ENCODE assay signal across 1 cellular context in the genomic region with DNA sequence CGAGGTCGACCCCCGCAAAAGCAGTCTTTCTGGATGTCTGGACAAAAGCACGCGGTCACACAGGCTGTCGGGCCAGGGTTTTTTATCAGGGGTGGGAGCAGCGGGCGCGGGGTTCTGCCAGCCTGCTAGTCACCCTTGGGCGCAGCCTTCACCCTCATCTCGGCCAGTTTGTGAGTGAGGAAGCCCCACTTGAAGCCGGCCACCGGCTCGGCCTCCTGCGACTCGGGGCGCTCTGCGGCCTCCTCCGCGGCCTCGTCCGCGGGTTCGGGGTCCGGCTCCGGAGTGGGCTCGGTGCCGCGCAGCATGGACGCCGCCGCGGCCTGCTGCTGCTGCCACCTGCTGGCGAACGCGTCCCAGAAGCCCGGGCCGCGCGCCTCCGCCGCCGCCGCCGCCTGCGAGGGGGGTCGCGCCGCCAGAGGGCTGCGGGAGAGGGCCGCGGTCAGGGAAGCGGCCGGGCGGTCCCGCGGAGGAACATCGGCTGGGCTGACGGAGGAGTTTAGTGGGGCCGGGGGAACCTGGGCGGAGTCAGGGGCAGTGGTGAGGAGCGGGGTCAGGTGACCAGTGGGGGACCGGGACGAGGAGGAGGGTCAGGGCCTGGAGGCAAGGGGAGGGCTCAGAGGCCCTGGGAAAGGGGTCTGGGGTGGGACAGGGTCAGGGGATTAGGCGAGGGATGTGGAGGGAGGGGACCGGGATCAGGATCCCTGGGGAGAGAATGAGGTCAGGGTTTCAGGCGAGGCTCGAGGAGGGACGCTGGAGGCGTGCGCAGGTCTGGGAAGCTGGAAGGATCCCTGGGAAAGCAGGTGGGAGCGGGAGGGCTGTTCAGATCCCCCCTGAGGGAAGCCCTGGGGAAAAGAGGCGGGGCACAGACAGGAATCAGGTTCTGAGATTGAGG.
A peak's percentile ranks its signal among the peaks of the same experiment; 100 is the strongest.
TF ChIP-seq lines count a peak whose summit lies in the region.

No MANE protein-coding gene starts in this region.

TF ChIP-seq in K562, 482 proteins besides CTCF, POLR2A, EP300 and RAD21 (continued from another document):
- TF ChIP-seq, protein P1, sequence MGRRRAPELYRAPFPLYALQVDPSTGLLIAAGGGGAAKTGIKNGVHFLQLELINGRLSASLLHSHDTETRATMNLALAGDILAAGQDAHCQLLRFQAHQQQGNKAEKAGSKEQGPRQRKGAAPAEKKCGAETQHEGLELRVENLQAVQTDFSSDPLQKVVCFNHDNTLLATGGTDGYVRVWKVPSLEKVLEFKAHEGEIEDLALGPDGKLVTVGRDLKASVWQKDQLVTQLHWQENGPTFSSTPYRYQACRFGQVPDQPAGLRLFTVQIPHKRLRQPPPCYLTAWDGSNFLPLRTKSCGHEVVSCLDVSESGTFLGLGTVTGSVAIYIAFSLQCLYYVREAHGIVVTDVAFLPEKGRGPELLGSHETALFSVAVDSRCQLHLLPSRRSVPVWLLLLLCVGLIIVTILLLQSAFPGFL (CRISPR knock-in tag; IDR thresholded peaks at IDR 0.05), result peak; percentile 92; the same call in 1 of the 2 replicates
- TF ChIP-seq ERF (CRISPR knock-in tag; IDR thresholded peaks at IDR 0.05) (peak; percentile 83), HIVEP1 (CRISPR knock-in tag; IDR thresholded peaks at IDR 0.05) (no peak), FOXO4 (CRISPR knock-in tag; IDR thresholded peaks at IDR 0.05) (no peak), ZNF76 (CRISPR knock-in tag; IDR thresholded peaks at IDR 0.05; ENCODE audit: borderline replicate concordance) (no peak), USF2 (CRISPR knock-in tag; IDR thresholded peaks at IDR 0.05) (peak; percentile 79), ZNF197 (CRISPR knock-in tag; IDR thresholded peaks at IDR 0.05; ENCODE audit: low read depth) (no peak), CBX1 (IDR thresholded peaks at IDR 0.05; ENCODE audit: low read depth) (0 out of 2 replicates have a peak, but pooled peaks have one; percentile 70), STAT5A (IDR thresholded peaks at IDR 0.05; ENCODE audit: borderline replicate concordance, low read length) (no peak), ZNF589 (CRISPR knock-in tag; IDR thresholded peaks at IDR 0.05; ENCODE audit: low read depth) (0 out of 2 replicates have a peak, but pooled peaks have one; percentile 51), BCL6 (CRISPR knock-in tag; IDR thresholded peaks at IDR 0.05) (no peak), CC2D1A (IDR thresholded peaks at IDR 0.05) (no peak), ZBTB7A (IDR thresholded peaks at IDR 0.05; ENCODE audit: borderline replicate concordance, control insufficient read depth, low read depth, low read length) (no peak; the same call in 1 of the 2 replicates), PYGO2 (tag; IDR thresholded peaks at IDR 0.05) (no peak), SRF (CRISPR knock-in tag; IDR thresholded peaks at IDR 0.05) (no peak), ZNF830 (CRISPR knock-in tag; IDR thresholded peaks at IDR 0.05) (no peak), SNAPC5 (CRISPR knock-in tag; IDR thresholded peaks at IDR 0.05) (no peak), POLR2G (IDR thresholded peaks at IDR 0.05; ENCODE audit: low read depth, low read length) (peak; percentile 81), SMAD2 (IDR thresholded peaks at IDR 0.05; ENCODE audit: low read depth, low read length) (no peak), JUN (IDR thresholded peaks at IDR 0.05; ENCODE audit: borderline replicate concordance, low read depth, low read length) (no peak), JUN (CRISPR knock-in tag; IDR thresholded peaks at IDR 0.05; ENCODE audit: borderline replicate concordance) (no peak), NONO (IDR thresholded peaks at IDR 0.05; ENCODE audit: low read depth in 2 of 2, low read length in 1 of 2) (peak in 1 of 2 experiments; percentile 92; a peak in 2 of 4 replicates), GABPB2 (CRISPR knock-in tag; conservative IDR thresholded peaks at IDR 0.05) (no peak), ZNF584 (CRISPR knock-in tag; IDR thresholded peaks at IDR 0.05; ENCODE audit: low read depth) (no peak), SETDB1 (IDR thresholded peaks at IDR 0.05; ENCODE audit: low read length) (no peak), ZNF785 (CRISPR knock-in tag; IDR thresholded peaks at IDR 0.05) (no peak), BRD4 (IDR thresholded peaks at IDR 0.05) (no peak), ZNF699 (CRISPR knock-in tag; IDR thresholded peaks at IDR 0.05; ENCODE audit: insufficient replicate concordance) (peak; percentile 52), FOXP1 (CRISPR knock-in tag; IDR thresholded peaks at IDR 0.05) (peak; percentile 74; the same call in 1 of the 2 replicates), SRSF9 (IDR thresholded peaks at IDR 0.05; ENCODE audit: borderline replicate concordance, low read depth, low read length) (no peak), PCBP1 (IDR thresholded peaks at IDR 0.05; ENCODE audit: low read depth, low read length, poor library complexity, severe bottlenecking) (peak; percentile 66), ZSCAN29 (IDR thresholded peaks at IDR 0.05) (peak; percentile 85), ZBTB9 (CRISPR knock-in tag; IDR thresholded peaks at IDR 0.05) (peak; percentile 78; the same call in 1 of the 2 replicates), TSC22D4 (tag; IDR thresholded peaks at IDR 0.05) (no peak), SAFB (IDR thresholded peaks at IDR 0.05; ENCODE audit: borderline replicate concordance, low read depth, low read length) (no peak), RBM34 (IDR thresholded peaks at IDR 0.05; ENCODE audit: borderline replicate concordance, insufficient read depth, low read length) (no peak), JUNB (CRISPR knock-in tag; conservative IDR thresholded peaks at IDR 0.05) (no peak), MCM3 (IDR thresholded peaks at IDR 0.05) (no peak), CREB5 (CRISPR knock-in tag; IDR thresholded peaks at IDR 0.05) (no peak), TEAD1 (CRISPR knock-in tag; IDR thresholded peaks at IDR 0.05) (peak in 1 of 2 experiments; percentile 68; a peak in 1 of 4 replicates), ZNF668 (CRISPR knock-in tag; IDR thresholded peaks at IDR 0.05) (peak; percentile 66; the same call in 1 of the 2 replicates)
- TF ChIP-seq, protein P2, sequence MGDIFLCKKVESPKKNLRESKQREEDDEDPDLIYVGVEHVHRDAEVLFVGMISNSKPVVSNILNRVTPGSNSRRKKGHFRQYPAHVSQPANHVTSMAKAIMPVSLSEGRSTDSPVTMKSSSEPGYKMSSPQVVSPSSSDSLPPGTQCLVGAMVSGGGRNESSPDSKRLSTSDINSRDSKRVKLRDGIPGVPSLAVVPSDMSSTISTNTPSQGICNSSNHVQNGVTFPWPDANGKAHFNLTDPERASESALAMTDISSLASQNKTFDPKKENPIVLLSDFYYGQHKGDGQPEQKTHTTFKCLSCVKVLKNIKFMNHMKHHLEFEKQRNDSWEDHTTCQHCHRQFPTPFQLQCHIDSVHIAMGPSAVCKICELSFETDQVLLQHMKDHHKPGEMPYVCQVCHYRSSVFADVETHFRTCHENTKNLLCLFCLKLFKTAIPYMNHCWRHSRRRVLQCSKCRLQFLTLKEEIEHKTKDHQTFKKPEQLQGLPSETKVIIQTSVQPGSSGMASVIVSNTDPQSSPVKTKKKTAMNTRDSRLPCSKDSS (IDR thresholded peaks at IDR 0.05; ENCODE audit: low read depth, partially characterized antibody), result no peak
- TF ChIP-seq, protein P3, sequence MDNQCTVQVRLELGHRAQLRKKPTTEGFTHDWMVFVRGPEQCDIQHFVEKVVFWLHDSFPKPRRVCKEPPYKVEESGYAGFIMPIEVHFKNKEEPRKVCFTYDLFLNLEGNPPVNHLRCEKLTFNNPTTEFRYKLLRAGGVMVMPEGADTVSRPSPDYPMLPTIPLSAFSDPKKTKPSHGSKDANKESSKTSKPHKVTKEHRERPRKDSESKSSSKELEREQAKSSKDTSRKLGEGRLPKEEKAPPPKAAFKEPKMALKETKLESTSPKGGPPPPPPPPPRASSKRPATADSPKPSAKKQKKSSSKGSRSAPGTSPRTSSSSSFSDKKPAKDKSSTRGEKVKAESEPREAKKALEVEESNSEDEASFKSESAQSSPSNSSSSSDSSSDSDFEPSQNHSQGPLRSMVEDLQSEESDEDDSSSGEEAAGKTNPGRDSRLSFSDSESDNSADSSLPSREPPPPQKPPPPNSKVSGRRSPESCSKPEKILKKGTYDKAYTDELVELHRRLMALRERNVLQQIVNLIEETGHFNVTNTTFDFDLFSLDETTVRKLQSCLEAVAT (IDR thresholded peaks at IDR 0.05), result 0 out of 4 replicates have a peak, but pooled peaks of 1 of the 2 experiments have one; percentile 64
